Comparison of ENCODE assay signal across 16 cellular contexts in genomic region chr14:98689936-98690335, GRCh38.
DNase-seq lines count a peak whose midpoint lies in the region; ATAC-seq lines count a peak whose summit lies in the region.
"Had no signal": no experiment of that assay in that cellular context is flagged by ENCODE, and none has a peak within 500 bp of the region (broad histone marks: within the 10 kb centered on the region; RNA-seq: fewer than 3 reads in every experiment).

No MANE protein-coding gene starts in this region.

- no peaks in the 10 kb centered on the region for H3K36me3 Mint-ChIP-seq in activated CD4-positive, alpha-beta T cell treated with anti-CD3 and anti-CD28 coated beads, Interleukin-2, amount 10 ng/mL, durations not matched to agents 24 days and 14 days (ENCODE audit: low read depth)
- H3K36me3 Mint-ChIP-seq: CD4-positive, alpha-beta memory T cell had no signal

- no peaks in the 10 kb centered on the region for H3K4me1 Mint-ChIP-seq in activated CD4-positive, alpha-beta T cell treated with anti-CD3 and anti-CD28 coated beads, Interleukin-2, amount 10 ng/mL, durations not matched to agents 24 days and 14 days
- H3K4me1 Mint-ChIP-seq: CD4-positive, alpha-beta memory T cell had no signal

- H3K9me3 Mint-ChIP-seq in activated CD4-positive, alpha-beta T cell treated with anti-CD3 and anti-CD28 coated beads, Interleukin-2, amount 10 ng/mL, durations not matched to agents 24 days and 14 days, result no peaks in the 10 kb centered on the region
- H3K9me3 Mint-ChIP-seq: CD4-positive, alpha-beta memory T cell had no signal

- intact Hi-C loops in activated CD4-positive, alpha-beta T cell treated with anti-CD3 and anti-CD28 coated beads, Interleukin-2, amount 10 ng/mL, durations not matched to agents 24 days and 14 days (cut with micrococcal nuclease), result no loop called here

- DNase-seq in activated CD4-positive, alpha-beta T cell treated with anti-CD3 and anti-CD28 coated beads, Interleukin-2, amount 10 ng/mL, durations not matched to agents 24 days and 14 days, result peak; percentile 38
- DNase-seq in activated CD4-positive, alpha-beta T cell treated with anti-CD3 and anti-CD28 coated beads for 4 hours, result no peak
- DNase-seq in NCI-H526 (lab: John Stamatoyannopoulos, UW), result peak; percentile 85 to 88
- peak; percentile 5 for DNase-seq in ecto neural progenitor cell (ENCODE audit: low spot score)
- DNase-seq: C1 segment of cervical spinal cord; Calu3; CD4-positive, alpha-beta memory T cell; COR-L47; DMS53; DMS79 treated with DMSO at 0.1 percent for 48 hours; GF-D8; GM23248; H7; HCEC 1CT had no signal

- no peak overlapping the region for H3K4me3 Mint-ChIP-seq in activated CD4-positive, alpha-beta T cell treated with anti-CD3 and anti-CD28 coated beads, Interleukin-2, amount 10 ng/mL, durations not matched to agents 24 days and 14 days
- H3K4me3 Mint-ChIP-seq: CD4-positive, alpha-beta memory T cell had no signal

- no peaks in the 10 kb centered on the region for H3K27me3 Mint-ChIP-seq in activated CD4-positive, alpha-beta T cell treated with anti-CD3 and anti-CD28 coated beads, Interleukin-2, amount 10 ng/mL, durations not matched to agents 24 days and 14 days
- H3K27me3 Mint-ChIP-seq: CD4-positive, alpha-beta memory T cell had no signal

- ATAC-seq in GM21717 (IDR thresholded peaks at IDR 0.05; ENCODE audit: unreplicated experiment), result no peak
- no peak for ATAC-seq in GM21390 (IDR thresholded peaks at IDR 0.05; ENCODE audit: unreplicated experiment)

- H3K27ac Mint-ChIP-seq in activated CD4-positive, alpha-beta T cell treated with anti-CD3 and anti-CD28 coated beads, Interleukin-2, amount 10 ng/mL, durations not matched to agents 24 days and 14 days, result no peak overlapping the region
- H3K27ac Mint-ChIP-seq: CD4-positive, alpha-beta memory T cell had no signal

Comparison
In these comparisons a context has a peak if more than half of its experiments do, and no peak if none do; other contexts are left out.
1. DNase-seq: peak in activated CD4-positive, alpha-beta T cell treated with anti-CD3 and anti-CD28 coated beads, Interleukin-2, amount 10 ng/mL, durations not matched to agents 24 days and 14 days (single experiment), NCI-H526 (2 of 2) and ecto neural progenitor cell (single experiment); none in activated CD4-positive, alpha-beta T cell treated with anti-CD3 and anti-CD28 coated beads for 4 hours (0 of 2).